In the genomic region with DNA sequence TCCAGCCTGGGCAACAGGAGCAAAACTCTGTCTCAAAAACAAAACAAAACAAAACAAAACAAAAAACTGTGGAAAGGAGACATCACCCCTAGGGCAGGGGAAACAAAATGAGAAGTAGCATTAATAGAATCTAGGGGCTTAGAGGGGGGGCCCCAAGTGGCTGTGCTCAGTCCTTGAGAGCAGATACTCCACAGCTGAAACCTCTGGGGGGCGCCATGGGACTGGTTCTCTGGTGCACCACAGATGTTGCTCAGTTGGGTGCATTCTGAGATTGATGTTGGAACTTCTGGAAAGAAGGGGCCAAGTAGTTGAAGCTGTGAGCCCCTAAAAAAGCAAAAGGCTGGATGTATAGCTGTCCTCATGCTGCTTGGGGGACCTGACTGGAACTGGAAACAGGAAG, we compare ENCODE assay signal across 9 cellular contexts. TPM values are rescaled to one million over a fixed set of nuclear protein-coding genes. Genes with fewer than 3 reads are reported as not detected.
A peak's percentile ranks its signal among the peaks of the same experiment; 100 is the strongest.
DNase-seq lines count a peak whose midpoint lies in the region; TF ChIP-seq lines count a peak whose summit lies in the region.
"Had no signal": no experiment of that assay in that cellular context is flagged by ENCODE, and none has a peak within 500 bp of the region (broad histone marks: within the 10 kb centered on the region; RNA-seq: fewer than 3 reads in every experiment).

No MANE protein-coding gene starts in this region.

- peak; percentile 58 for TF ChIP-seq RAD21 in Ishikawa (IDR thresholded peaks at IDR 0.05; ENCODE audit: low read depth)

- no peak for TF ChIP-seq EP300 in Ishikawa (IDR thresholded peaks at IDR 0.05; ENCODE audit: borderline replicate concordance)

- POLR2A ChIA-PET in activated CD4-positive, alpha-beta memory T cell treated with anti-CD3 and anti-CD28 coated beads, Interleukin-2, amount 10 ng/mL, durations not matched to agents 7 days and 5 days (lab: Charles Lee), result interaction anchor here (0.7 kb wide), 1 partner anchor 10 kb away, joined by 3 read pairs; no protein-coding TSS in a partner anchor

- no peaks in the 10 kb centered on the region for H3K36me3 ChIP-seq in H7 (replicated peaks; ENCODE audit: control insufficient read depth, insufficient read depth, low read length)

- no peak overlapping the region for H3K4me3 Mint-ChIP-seq in activated CD4-positive, alpha-beta memory T cell treated with anti-CD3 and anti-CD28 coated beads, Interleukin-2, amount 10 ng/mL, durations not matched to agents 7 days and 5 days

- H3K27me3 ChIP-seq in H7 (ENCODE audit: control insufficient read depth, insufficient read depth, low read length), result no peaks in the 10 kb centered on the region

- peaks cover 6% of the 10 kb centered on the region for H3K4me1 Mint-ChIP-seq in activated CD4-positive, alpha-beta memory T cell treated with anti-CD3 and anti-CD28 coated beads, Interleukin-2, amount 10 ng/mL, durations not matched to agents 7 days and 5 days

- H3K27me3 Mint-ChIP-seq in activated CD4-positive, alpha-beta memory T cell treated with anti-CD3 and anti-CD28 coated beads, Interleukin-2, amount 10 ng/mL, durations not matched to agents 7 days and 5 days, result no peaks in the 10 kb centered on the region

- no peak overlapping the region for H3K27ac Mint-ChIP-seq in activated CD4-positive, alpha-beta memory T cell treated with anti-CD3 and anti-CD28 coated beads, Interleukin-2, amount 10 ng/mL, durations not matched to agents 7 days and 5 days

- peak; percentile 68 for DNase-seq in activated CD4-positive, alpha-beta memory T cell treated with anti-CD3 and anti-CD28 coated beads, Interleukin-2, amount 10 ng/mL, durations not matched to agents 7 days and 5 days
- no peak for DNase-seq in fibroblast of mammary gland (ENCODE audit: low read depth)
- peak; percentile 26 to 34 for DNase-seq in stimulated activated CD8-positive, alpha-beta memory T cell treated with anti-CD3 and anti-CD28 coated beads, Interleukin-15, amount 100 ng/mL, for 4 hours (ENCODE audit: low read depth in 2 of 2)
- DNase-seq in H4 (ENCODE audit: low spot score), result no peak
- no peak for DNase-seq in H7
- DNase-seq in GDM1 (lab: John Stamatoyannopoulos, UW), result no peak
- DNase-seq in AG08396 (ENCODE audit: low spot score), result no peak
- DNase-seq: hippocampal formation had no signal

- CTCF ChIA-PET in activated CD4-positive, alpha-beta memory T cell treated with anti-CD3 and anti-CD28 coated beads, Interleukin-2, amount 10 ng/mL, durations not matched to agents 7 days and 5 days (lab: Charles Lee), result interaction anchor here (0.7 to 1.4 kb wide), 7 partner anchors 10 to 453 kb away, joined by 3 to 9 read pairs (median 3); a partner anchor contains a TSS

- peaks cover 3% of the 10 kb centered on the region for H3K36me3 Mint-ChIP-seq in activated CD4-positive, alpha-beta memory T cell treated with anti-CD3 and anti-CD28 coated beads, Interleukin-2, amount 10 ng/mL, durations not matched to agents 7 days and 5 days (ENCODE audit: low read depth)

- TF ChIP-seq CTCF in fibroblast of mammary gland (conservative IDR thresholded peaks at IDR 0.05; ENCODE audit: control insufficient read depth, insufficient read depth, low read depth, low read length), result peak; percentile 32

- H3K4me3 ChIP-seq in fibroblast of mammary gland (ENCODE audit: control insufficient read depth, low read depth, low read length) (no peak overlapping the region), H7 (ENCODE audit: insufficient read depth, low read depth, low read length) (no peak overlapping the region)

- H3K9me3 Mint-ChIP-seq in activated CD4-positive, alpha-beta memory T cell treated with anti-CD3 and anti-CD28 coated beads, Interleukin-2, amount 10 ng/mL, durations not matched to agents 7 days and 5 days, result peaks cover 6% of the 10 kb centered on the region

TF ChIP-seq in Ishikawa, 13 proteins besides CTCF, POLR2A, EP300 and RAD21:
- TF ChIP-seq NFIC (IDR thresholded peaks at IDR 0.05), result no peak

RNA-seq across cellular contexts. Expression of a gene that starts 11.8 kb away (rescaled TPM):
- total RNA-seq in activated CD4-positive, alpha-beta memory T cell treated with anti-CD3 and anti-CD28 coated beads, Interleukin-2, amount 10 ng/mL, durations not matched to agents 7 days and 5 days, result 10 to 100 TPM; 77.7 to 82.4 TPM
- total RNA-seq in H4 (2014; rRNA removed; shearing (Covaris generic)), result 6.1 and 10.3 TPM in 2 replicates
- 35.3 and 67.3 TPM in 2 replicates for total RNA-seq in H7 (2014; rRNA removed; shearing (Covaris generic))

Comparison
In these comparisons a context has a peak if more than half of its experiments do, and no peak if none do; other contexts are left out.
1. DNase-seq: peak in activated CD4-positive, alpha-beta memory T cell treated with anti-CD3 and anti-CD28 coated beads, Interleukin-2, amount 10 ng/mL, durations not matched to agents 7 days and 5 days (single experiment) and stimulated activated CD8-positive, alpha-beta memory T cell treated with anti-CD3 and anti-CD28 coated beads, Interleukin-15, amount 100 ng/mL, for 4 hours (2 of 2); none in fibroblast of mammary gland (single experiment), H4 (single experiment), H7 (single experiment), GDM1 (single experiment) and AG08396 (single experiment).